9 cellular contexts compared by ENCODE assay signal in genomic region chr18:79519751-79520472, GRCh38.
DNase-seq lines count a peak whose midpoint lies in the region; ATAC-seq and TF ChIP-seq lines count a peak whose summit lies in the region.
"Had no signal": no experiment of that assay in that cellular context is flagged by ENCODE, and none has a peak within 500 bp of the region (broad histone marks: within the 10 kb centered on the region; RNA-seq: fewer than 3 reads in every experiment).

No MANE protein-coding gene starts in this region.

- TF ChIP-seq CTCF in mucosa of descending colon (IDR thresholded peaks at IDR 0.05), result no peak

- peaks cover 62% of the 10 kb centered on the region for H3K4me1 Mint-ChIP-seq in memory B cell

- no peak overlapping the region for H3K4me3 ChIP-seq in adipocyte (ENCODE audit: low read length)
- H3K4me3 ChIP-seq in mucosa of descending colon, result no peak overlapping the region

- H3K27ac Mint-ChIP-seq in memory B cell, result peak overlapping the region; percentile 98

- DNase-seq in activated CD8-positive, alpha-beta memory T cell treated with anti-CD3 and anti-CD28 coated beads for 24 hours, result peak; percentile 66
- no peak for DNase-seq in activated CD8-positive, alpha-beta memory T cell treated with anti-CD3 and anti-CD28 coated beads, Interleukin-2, amount 50 U/mL, for 4 hours
- DNase-seq in adipocyte (ENCODE audit: low read depth) (peak; percentile 26), memory B cell (ENCODE audit: low spot score in 2 of 2) (peak in 1 of 2 donors; percentile 45), NCI-H2081 treated with DMSO at 0.1 percent for 48 hours (lab: John Stamatoyannopoulos, UW) (no peak), mucosa of descending colon (no peak)
- DNase-seq: NCI-H1417 had no signal

- H3K27me3 Mint-ChIP-seq in memory B cell, result no peaks in the 10 kb centered on the region

- peak; percentile 26 for ATAC-seq in memory B cell (ENCODE audit: low read depth)
- no peak for ATAC-seq in GM19035 (IDR thresholded peaks at IDR 0.05; ENCODE audit: unreplicated experiment)
- no peak for ATAC-seq in mucosa of descending colon
- no peak for ATAC-seq in HG02981 (IDR thresholded peaks at IDR 0.05; ENCODE audit: unreplicated experiment)

- H3K36me3 Mint-ChIP-seq in memory B cell, result peaks cover 6% of the 10 kb centered on the region

- H3K4me1 ChIP-seq in adipocyte (ENCODE audit: control insufficient read depth, insufficient read depth, low read length) (no peaks in the 10 kb centered on the region), mucosa of descending colon (ENCODE audit: low read depth) (no peaks in the 10 kb centered on the region)

- H3K36me3 ChIP-seq in adipocyte (ENCODE audit: control insufficient read depth, insufficient read depth, low read length, severe bottlenecking) (no peaks in the 10 kb centered on the region), mucosa of descending colon (ENCODE audit: low read depth) (no peaks in the 10 kb centered on the region)

- H3K9me3 ChIP-seq in adipocyte (ENCODE audit: control insufficient read depth, low read length), result no peaks in the 10 kb centered on the region
- no peaks in the 10 kb centered on the region for H3K9me3 ChIP-seq in mucosa of descending colon

- peak overlapping the region; percentile 82 for H3K4me3 Mint-ChIP-seq in memory B cell

- H3K9me3 Mint-ChIP-seq in memory B cell, result no peaks in the 10 kb centered on the region

- H3K27me3 ChIP-seq in adipocyte (replicated peaks; ENCODE audit: control insufficient read depth, insufficient read depth, low read length), result no peaks in the 10 kb centered on the region

- intact Hi-C loops in mucosa of descending colon (cut with DNase I, micrococcal nuclease), result no loop called here

- no peak overlapping the region for H3K9ac ChIP-seq in adipocyte (ENCODE audit: low read length)

Comparison
In these comparisons a context has a peak if more than half of its experiments do, and no peak if none do; other contexts are left out.
1. DNase-seq: peak in activated CD8-positive, alpha-beta memory T cell treated with anti-CD3 and anti-CD28 coated beads for 24 hours (single experiment) and adipocyte (single experiment); none in activated CD8-positive, alpha-beta memory T cell treated with anti-CD3 and anti-CD28 coated beads, Interleukin-2, amount 50 U/mL, for 4 hours (single experiment), NCI-H2081 treated with DMSO at 0.1 percent for 48 hours (single experiment) and mucosa of descending colon (0 of 3).